ENCODE assay signal across 8 cellular contexts in genomic region chrX:125407314-125407713, GRCh38.
"Had no signal": no experiment of that assay in that cellular context is flagged by ENCODE, and none has a peak within 500 bp of the region (broad histone marks: within the 10 kb centered on the region; RNA-seq: fewer than 3 reads in every experiment).

No MANE protein-coding gene starts in this region.

- DNase-seq: H9, HCEC 1CT, KG1 had no signal

- H3K4me3 ChIP-seq: GM23338 had no signal

- H3K4me2 ChIP-seq: GM23338 had no signal

- H2AFZ ChIP-seq: GM23338 had no signal

- FAIRE-seq: H1, H54, HepG2 had no signal

- ATAC-seq: GM23338, HepG2 had no signal

- H3K27ac ChIP-seq: HL-60 had no signal
